20 cellular contexts compared by ENCODE assay signal in the genomic region with DNA sequence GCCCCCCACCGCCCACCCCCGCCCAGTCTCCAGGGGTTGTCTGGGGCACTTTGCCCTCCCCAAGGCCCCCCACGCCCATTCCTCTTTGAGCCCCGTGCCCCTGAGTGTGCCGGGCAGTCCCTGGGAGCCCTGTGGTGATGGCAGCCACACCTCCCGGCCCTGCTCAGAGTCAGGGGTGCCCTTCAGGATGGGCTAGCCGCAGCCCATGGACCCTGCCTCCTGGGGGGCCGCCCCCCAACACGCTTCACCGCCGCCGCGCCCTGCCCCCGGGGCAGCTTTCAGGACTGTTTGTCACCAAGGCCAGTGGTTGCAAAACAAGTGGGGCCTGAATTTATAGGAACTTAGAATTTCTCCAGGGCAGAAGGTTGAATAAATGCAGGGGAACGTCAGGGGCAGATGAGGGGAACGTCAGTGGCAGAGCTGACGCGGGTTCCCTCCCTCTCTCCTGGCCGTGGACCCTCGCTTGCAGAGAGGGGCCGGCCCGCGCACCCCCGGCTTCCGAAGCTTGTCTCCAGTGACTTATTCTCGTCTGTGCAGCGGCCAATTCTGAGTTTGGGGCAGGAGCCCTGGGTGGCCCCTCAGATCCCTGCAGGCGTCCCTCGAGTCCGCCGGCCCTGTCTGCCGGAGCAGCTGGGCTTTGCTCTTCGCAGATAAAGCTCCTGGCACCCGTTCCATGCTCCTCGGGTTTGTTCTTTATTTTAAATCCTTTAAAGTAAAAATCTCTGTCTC. TPM values are rescaled to one million over a fixed set of nuclear protein-coding genes. Genes with fewer than 3 reads are reported as not detected.
DNase-seq lines count a peak whose midpoint lies in the region; ATAC-seq, FAIRE-seq and TF ChIP-seq lines count a peak whose summit lies in the region.
"Had no signal": no experiment of that assay in that cellular context is flagged by ENCODE, and none has a peak within 500 bp of the region (broad histone marks: within the 10 kb centered on the region; RNA-seq: fewer than 3 reads in every experiment).

No MANE protein-coding gene starts in this region.

- H3K4me2 ChIP-seq in BLaER1 (peak overlapping the region; percentile 37), K562 (ENCODE audit: insufficient read depth, low read length) (no peak overlapping the region)

- in situ Hi-C loops in K562 (cut with MboI): no loop called here
- in situ Hi-C loops in gastrocnemius medialis (cut with MboI; ENCODE audit: low sequenced_read_pairs in 4 of 4): no loop called here

- no peak for DNase-seq in K562 (ENCODE audit: extremely low read depth in 1 of 4, low spot score in 3 of 4)
- DNase-seq in islet precursor cell: peak; percentile 45
- no peak for DNase-seq in gastrocnemius medialis
- DNase-seq in activated naive CD4-positive, alpha-beta T cell (lab: John Stamatoyannopoulos, UW): no peak
- no peak for DNase-seq in lower leg skin (ENCODE audit: low spot score in 2 of 2)
- DNase-seq in type B pancreatic cell (ENCODE audit: extremely low spot score, unreplicated experiment): no peak
- no peak for DNase-seq in WERI-Rb-1
- DNase-seq: activated CD4-positive, alpha-beta T cell treated with anti-CD3 and anti-CD28 coated beads, Interleukin-2, amount 50 U/mL, for 4 hours; activated T-cell treated with anti-CD3 and anti-CD28 coated beads, Interleukin-2, amount 50 U/mL, for 24 hours; CD8-positive, alpha-beta T cell; colonic mucosa; EL; erythroblast; HCEC 1CT; left colon; NCI-H1105 treated with DMSO at 0.1 percent for 48 hours; NK-92 treated with Interleukin-12 subunit alpha and Interleukin-12 subunit beta, amount 100 ng/mL, for 24 hours; stimulated activated naive B cell treated with anti-CD40 and anti-IgM and Interleukin-4, amounts not matched to agents 10 μg/mL and 1 μg/mL and 100 μg/mL, for 72 hours; T-helper 9 cell had no signal

- H3K36me3 ChIP-seq in BLaER1: peaks cover 16% of the 10 kb centered on the region
- no peaks in the 10 kb centered on the region for H3K36me3 ChIP-seq in K562 (ENCODE audit: control insufficient read depth, insufficient read depth, low read length)
- H3K36me3 ChIP-seq in gastrocnemius medialis: no peaks in the 10 kb centered on the region
- H3K36me3 ChIP-seq in WERI-Rb-1: no peaks in the 10 kb centered on the region
- H3K36me3 ChIP-seq: colonic mucosa had no signal

- TF ChIP-seq POLR2A in K562 (conservative IDR thresholded peaks at IDR 0.05) (no peak), gastrocnemius medialis (IDR thresholded peaks at IDR 0.05) (no peak), lower leg skin (IDR thresholded peaks at IDR 0.05) (no peak)

- H3K79me2 ChIP-seq in K562 (ENCODE audit: control insufficient read depth, insufficient read depth, low read length): no peaks in the 10 kb centered on the region

- H3K9me3 Mint-ChIP-seq in type B pancreatic cell: peaks cover 8% of the 10 kb centered on the region

- no peak overlapping the region for H3K4me3 Mint-ChIP-seq in type B pancreatic cell
- H3K4me3 Mint-ChIP-seq: activated T-cell treated with anti-CD3 and anti-CD28 coated beads, Interleukin-2, amount 50 U/mL, for 24 hours; CD8-positive, alpha-beta T cell; stimulated activated naive B cell treated with anti-CD40 and anti-IgM and Interleukin-4, amounts not matched to agents 10 μg/mL and 1 μg/mL and 100 μg/mL, for 72 hours had no signal

- no peaks in the 10 kb centered on the region for H3K9me1 ChIP-seq in K562 (ENCODE audit: control insufficient read depth, insufficient read depth, low read length)

- peaks cover 31% of the 10 kb centered on the region for H3K4me1 Mint-ChIP-seq in type B pancreatic cell (ENCODE audit: unreplicated experiment)

- POLR2A ChIA-PET in K562 (lab: Yijun Ruan, JAX): no interaction called here

- CTCF ChIA-PET in K562 (lab: Yijun Ruan, JAX; ENCODE audit: low intra/inter-chr PET ratio): no interaction called here

- intact Hi-C loops in K562 (cut with micrococcal nuclease) (no loop called here), gastrocnemius medialis (cut with DNase I; ENCODE audit: low total_unique reads) (no loop called here), lower leg skin (cut with DNase I; ENCODE audit: low total_unique reads) (no loop called here)

- no peaks in the 10 kb centered on the region for H3K27me3 ChIP-seq in BLaER1
- peaks cover 63 to 77% of the 10 kb centered on the region in 2 experiments for H3K27me3 ChIP-seq in K562 (ENCODE audit: control insufficient read depth in 2 of 2, insufficient read depth in 2 of 2, low read length in 2 of 2)
- H3K27me3 ChIP-seq in gastrocnemius medialis: no peaks in the 10 kb centered on the region
- no peaks in the 10 kb centered on the region for H3K27me3 ChIP-seq in WERI-Rb-1 (ENCODE audit: insufficient read depth, low read depth, severe bottlenecking)

- no peak for TF ChIP-seq CTCF in K562 (IDR thresholded peaks at IDR 0.05 in 2 of 3, conservative IDR thresholded peaks at IDR 0.05 in 1 of 3; ENCODE audit: insufficient read depth in 2 of 3, low read depth in 1 of 3, low read length in 3 of 3)
- TF ChIP-seq CTCF in gastrocnemius medialis (IDR thresholded peaks at IDR 0.05 in 4 of 5, conservative IDR thresholded peaks at IDR 0.05 in 1 of 5): no peak
- TF ChIP-seq CTCF in lower leg skin (IDR thresholded peaks at IDR 0.05): no peak
- TF ChIP-seq CTCF in type B pancreatic cell (conservative IDR thresholded peaks at IDR 0.05): no peak
- TF ChIP-seq CTCF in WERI-Rb-1 (IDR thresholded peaks at IDR 0.05; ENCODE audit: low read depth, low read length): no peak

- TF ChIP-seq EP300 in K562 (IDR thresholded peaks at IDR 0.05; ENCODE audit: low read length): no peak

- H4K20me1 ChIP-seq in BLaER1: peaks cover 24% of the 10 kb centered on the region
- H4K20me1 ChIP-seq in K562 (replicated peaks; ENCODE audit: control insufficient read depth, insufficient read depth, low read length): 0 out of 2 replicates have a peak, but pooled peaks cover 5% of the 10 kb centered on the region

- no peak overlapping the region for H2AFZ ChIP-seq in K562 (ENCODE audit: low read depth, low read length)

- H3K36me3 Mint-ChIP-seq in type B pancreatic cell: no peaks in the 10 kb centered on the region
- H3K36me3 Mint-ChIP-seq: CD8-positive, alpha-beta T cell had no signal

- 2% methylated on average over 27 of the region's 35 CpGs for WGBS in K562 (ENCODE audit: insufficient coverage, low coverage, missing lambda C conversion rate)
- WGBS in lower leg skin, 2 donors: 64 to 79% methylated on average over 24 to 34 of the region's 35 CpGs

- FAIRE-seq in K562 (lab: Jason Lieb, UNC): no peak

- H3K9ac ChIP-seq in BLaER1 (no peak overlapping the region), K562 (ENCODE audit: insufficient read depth in 1 of 2, low read depth in 2 of 2, low read length in 2 of 2) (no peak overlapping the region)

- H3K4me1 ChIP-seq in BLaER1 (peaks cover 48% of the 10 kb centered on the region), K562 (replicated peaks in 1 of 2; ENCODE audit: control insufficient read depth in 2 of 2, insufficient read depth in 2 of 2, low read length in 2 of 2) (peaks cover 0 to 35% of the 10 kb centered on the region in 2 experiments; a peak in 1 of 5 replicates), gastrocnemius medialis (peaks cover 23 to 46% of the 10 kb centered on the region in 2 donors)
- H3K4me1 ChIP-seq: colonic mucosa had no signal

- H3K4me3 ChIP-seq in BLaER1: no peak overlapping the region
- no peak overlapping the region for H3K4me3 ChIP-seq in K562
- H3K4me3 ChIP-seq in gastrocnemius medialis: no peak overlapping the region
- H3K4me3 ChIP-seq in lower leg skin (ENCODE audit: low read depth, poor library complexity, severe bottlenecking): no peak overlapping the region
- H3K4me3 ChIP-seq in WERI-Rb-1 (ENCODE audit: low read depth, low read length): no peak overlapping the region
- H3K4me3 ChIP-seq: colonic mucosa had no signal

- H3K27ac ChIP-seq in BLaER1 (no peak overlapping the region), K562 (ENCODE audit: extremely low read depth, low read depth, low read length) (no peak overlapping the region), gastrocnemius medialis (peak overlapping the region; percentile 82 to 89 (median 82)), WERI-Rb-1 (no peak overlapping the region)
- H3K27ac ChIP-seq: colonic mucosa had no signal

- H3K27me3 Mint-ChIP-seq in type B pancreatic cell: peaks cover 17% of the 10 kb centered on the region

- no peak overlapping the region for H3K27ac Mint-ChIP-seq in type B pancreatic cell
- H3K27ac Mint-ChIP-seq: activated T-cell treated with anti-CD3 and anti-CD28 coated beads, Interleukin-2, amount 50 U/mL, for 24 hours; CD8-positive, alpha-beta T cell; stimulated activated naive B cell treated with anti-CD40 and anti-IgM and Interleukin-4, amounts not matched to agents 10 μg/mL and 1 μg/mL and 100 μg/mL, for 72 hours had no signal

- no peak for TF ChIP-seq RAD21 in K562 (CRISPR knock-in tag; conservative IDR thresholded peaks at IDR 0.05 in 1 of 2, IDR thresholded peaks at IDR 0.05 in 1 of 2)

- BruUV-seq in K562 (replicated peaks; lab: Mats Ljungman, UMichigan): no TSS peak

- ATAC-seq in K562 (no peak), gastrocnemius medialis (no peak)
- ATAC-seq: CD8-positive, alpha-beta T cell; left colon; stimulated activated naive B cell treated with anti-CD40 and anti-IgM and Interleukin-4, amounts not matched to agents 10 μg/mL and 1 μg/mL and 100 μg/mL, for 72 hours had no signal

- H3K9me3 ChIP-seq in BLaER1 (peaks cover 36% of the 10 kb centered on the region), K562 (replicated peaks; ENCODE audit: control insufficient read depth, insufficient read depth, low read depth, low read length) (peaks cover 10% of the 10 kb centered on the region), gastrocnemius medialis (peaks cover 0 to 10% (median 0%) of the 10 kb centered on the region in 3 donors), WERI-Rb-1 (ENCODE audit: severe bottlenecking) (peaks cover 17% of the 10 kb centered on the region)
- H3K9me3 ChIP-seq: colonic mucosa had no signal

RNA-seq across cellular contexts. Expression of a gene that starts 41.2 kb away (rescaled TPM):
- 40.2 and 48.3 TPM in 2 replicates for total RNA-seq in K562 (2011; cell fraction: chromatin; rRNA removed; ENCODE audit: low replicate concordance)
- 29.0 and 30.4 TPM in 2 replicates for total RNA-seq in K562 (2011; cell fraction: nucleolus; rRNA removed)
- 24.6 and 33.4 TPM in 2 replicates for total RNA-seq in K562 (2011; cell fraction: nucleoplasm; rRNA removed)
- total RNA-seq in K562 (2014; rRNA removed) (7.7 and 9.1 TPM in 2 replicates), K562 (2014; rRNA removed; fragmentation: Illumina TruSeq; extraction: Trizol) (8.3 TPM in 2 replicates), K562 (2015; rRNA removed; fragmentation: Illumina TruSeq; extraction: Trizol) (6.4 and 7.1 TPM in 2 replicates), K562 (2021) (12.0 and 16.0 TPM in 2 replicates), gastrocnemius medialis (10 to 100 TPM in 1 of 4 donors, 1 to 10 TPM in 3; 5.9 to 11.5 (median 6.9) TPM), lower leg skin (10 to 100 TPM; 14.6 to 21.9 (median 16.6) TPM), type B pancreatic cell (ENCODE audit: low replicate concordance) (20.7 and 20.9 TPM in 2 replicates)
- polyA plus RNA-seq in K562 (2011; rRNA removed) (8.4 and 11.8 TPM in 2 replicates), K562 (2014; fragmentation: Illumina TruSeq; extraction: Trizol) (7.3 and 9.2 TPM in 2 replicates), K562 (2014; fragmentation: Nextera tagmentation; extraction: Ambion mirVana) (1 to 10 TPM; 7.1 to 8.1 TPM), K562 (2014; rRNA removed) (6.7 and 12.8 TPM in 2 replicates)
- 6.6 and 7.4 TPM in 2 replicates for polyA plus RNA-seq in K562 (2011; cell fraction: cytosol; rRNA removed)
- 15.0 and 23.8 TPM in 2 replicates for polyA plus RNA-seq in K562 (2011; cell fraction: nucleus; rRNA removed)
- polyA plus RNA-seq in K562 (2012): 7.5 and 8.1 TPM in 2 replicates
- 10.4 and 16.9 TPM in 2 replicates for polyA minus RNA-seq in K562 (2011; rRNA and poly(A)+ RNA removed)
- 12.7 and 15.3 TPM in 2 replicates for polyA minus RNA-seq in K562 (2011; cell fraction: cytosol; rRNA and poly(A)+ RNA removed)
- 13.3 and 18.3 TPM in 2 replicates for polyA minus RNA-seq in K562 (2011; cell fraction: nucleus; rRNA and poly(A)+ RNA removed)

Comparison
In these comparisons a context has a peak if more than half of its experiments do, and no peak if none do; other contexts are left out.
1. H3K27ac ChIP-seq: peak in gastrocnemius medialis (4 of 4); none in BLaER1 (single experiment), K562 (single experiment) and WERI-Rb-1 (single experiment).